In genomic region chr4:2767046-2767704, GRCh38 we compare ENCODE assay signal across 1 cellular context.
A peak's percentile ranks its signal among the peaks of the same experiment; 100 is the strongest.
TF ChIP-seq lines count a peak whose summit lies in the region.

No MANE protein-coding gene starts in this region.

TF ChIP-seq in GM12878, 131 proteins besides CTCF, POLR2A, EP300 and RAD21:
- peak; percentile 57; the same call in 1 of the 2 replicates for TF ChIP-seq ZNF24 (IDR thresholded peaks at IDR 0.05)
- TF ChIP-seq CBFB (IDR thresholded peaks at IDR 0.05; ENCODE audit: low read depth) = no peak
